ENCODE assay signal across 19 cellular contexts in genomic region chr14:100549834-100550625, GRCh38. TPM values are rescaled to one million over a fixed set of nuclear protein-coding genes. Genes with fewer than 3 reads are reported as not detected.
DNase-seq lines count a peak whose midpoint lies in the region; ATAC-seq, FAIRE-seq and TF ChIP-seq lines count a peak whose summit lies in the region.
"Had no signal": no experiment of that assay in that cellular context is flagged by ENCODE, and none has a peak within 500 bp of the region (broad histone marks: within the 10 kb centered on the region; RNA-seq: fewer than 3 reads in every experiment).

No MANE protein-coding gene starts in this region.

- no peaks in the 10 kb centered on the region; the same call in 1 of the 2 replicates for H4K20me1 ChIP-seq in K562 (replicated peaks; ENCODE audit: control insufficient read depth, insufficient read depth, low read length)

- no peak overlapping the region for H3K27ac ChIP-seq in K562 (ENCODE audit: extremely low read depth, low read depth, low read length)
- no peak overlapping the region for H3K27ac ChIP-seq in neuronal stem cell (replicated peaks; ENCODE audit: low read length)
- H3K27ac ChIP-seq: 22Rv1, A549 had no signal

- TF ChIP-seq EP300 in K562 (IDR thresholded peaks at IDR 0.05; ENCODE audit: low read length) = no peak

- WGBS in K562 (ENCODE audit: insufficient coverage, low coverage, missing lambda C conversion rate) = 15% methylated on average over 14 of the region's 29 CpGs
- WGBS in neuronal stem cell (ENCODE audit: extremely low coverage in 2 of 2, insufficient read length in 2 of 2, insufficient replicate concordance in 1 of 2), 2 donors = no CpG with 5 or more reads among the region's 29 CpGs

- no peaks in the 10 kb centered on the region for H3K9me1 ChIP-seq in K562 (ENCODE audit: control insufficient read depth, insufficient read depth, low read length)

- H3K23ac ChIP-seq in neuronal stem cell (ENCODE audit: low read depth, low read length, poor library complexity) = peak overlapping the region; percentile 56

- no peaks in the 10 kb centered on the region for H3K79me1 ChIP-seq in neuronal stem cell (ENCODE audit: low read depth, low read length)

- TF ChIP-seq CTCF in K562 (IDR thresholded peaks at IDR 0.05 in 2 of 3, conservative IDR thresholded peaks at IDR 0.05 in 1 of 3; ENCODE audit: insufficient read depth in 2 of 3, low read depth in 1 of 3, low read length in 3 of 3) = no peak

- H2AK5ac ChIP-seq in neuronal stem cell (ENCODE audit: low read depth, low read length) = peak overlapping the region; percentile 38

- H3K27me3 Mint-ChIP-seq in activated CD4-positive, alpha-beta T cell treated with anti-CD3 and anti-CD28 coated beads, Interleukin-2, amount 10 ng/mL, durations not matched to agents 24 days and 14 days = no peaks in the 10 kb centered on the region

- H3K4me3 ChIP-seq in K562 (no peak overlapping the region), neuronal stem cell (ENCODE audit: low read length in 2 of 2) (no peak overlapping the region)
- H3K4me3 ChIP-seq: A549, GM12878, HAP-1 had no signal

- H3K27me3 ChIP-seq in K562 (ENCODE audit: control insufficient read depth in 2 of 2, insufficient read depth in 2 of 2, low read length in 2 of 2) (no peaks in the 10 kb centered on the region), neuronal stem cell (ENCODE audit: control insufficient read depth in 3 of 3, insufficient read depth in 3 of 3, low read depth in 1 of 3, low read length in 3 of 3) (peaks cover 0 to 49% (median 9%) of the 10 kb centered on the region in 3 experiments)

- no peaks in the 10 kb centered on the region for H3K36me3 Mint-ChIP-seq in activated CD4-positive, alpha-beta T cell treated with anti-CD3 and anti-CD28 coated beads, Interleukin-2, amount 10 ng/mL, durations not matched to agents 24 days and 14 days (ENCODE audit: low read depth)
- H3K36me3 Mint-ChIP-seq: CD8-positive, alpha-beta T cell had no signal

- H3K4me1 Mint-ChIP-seq in activated CD4-positive, alpha-beta T cell treated with anti-CD3 and anti-CD28 coated beads, Interleukin-2, amount 10 ng/mL, durations not matched to agents 24 days and 14 days = peaks cover 10% of the 10 kb centered on the region

- POLR2A ChIA-PET in K562 (lab: Yijun Ruan, JAX) = interaction anchor here (0.7 to 0.8 kb wide), 2 partner anchors 24 to 48 kb away, joined by 3 read pairs; no protein-coding TSS in a partner anchor

- H3K14ac ChIP-seq in neuronal stem cell (ENCODE audit: low read length) = peak overlapping the region; percentile 17

- peaks cover 17 to 54% of the 10 kb centered on the region in 2 experiments for H3K4me1 ChIP-seq in K562 (replicated peaks in 1 of 2; ENCODE audit: control insufficient read depth in 2 of 2, insufficient read depth in 2 of 2, low read length in 2 of 2)
- peaks cover 2 to 10% of the 10 kb centered on the region in 2 donors for H3K4me1 ChIP-seq in neuronal stem cell (ENCODE audit: control insufficient read depth in 2 of 2, insufficient read depth in 1 of 2, low read depth in 1 of 2, low read length in 2 of 2)
- H3K4me1 ChIP-seq: HAP-1 had no signal

- no peak overlapping the region for H2BK5ac ChIP-seq in neuronal stem cell (ENCODE audit: low read length)

- BruUV-seq in K562 (replicated peaks; lab: Mats Ljungman, UMichigan) = no TSS peak

- no peak for FAIRE-seq in K562 (lab: Jason Lieb, UNC)
- FAIRE-seq: A549, GM12878, GM19239, HTR-8/SVneo had no signal

- no peak overlapping the region for H3K4ac ChIP-seq in neuronal stem cell (ENCODE audit: low read length)

- in situ Hi-C loops in K562 (cut with MboI) = no loop called here

- H3K36me3 ChIP-seq in K562 (ENCODE audit: control insufficient read depth, insufficient read depth, low read length) (no peaks in the 10 kb centered on the region), neuronal stem cell (replicated peaks in 1 of 2; ENCODE audit: control insufficient read depth in 2 of 2, insufficient read depth in 2 of 2, low read length in 2 of 2) (no peaks in the 10 kb centered on the region)
- H3K36me3 ChIP-seq: HAP-1 had no signal

- TF ChIP-seq POLR2A in K562 (conservative IDR thresholded peaks at IDR 0.05) = no peak

- H2AFZ ChIP-seq in K562 (ENCODE audit: low read depth, low read length) (no peak overlapping the region), neuronal stem cell (ENCODE audit: low read length) (no peak overlapping the region)

- no peak overlapping the region for H2BK12ac ChIP-seq in neuronal stem cell (ENCODE audit: low read length)

- DNase-seq in activated CD4-positive, alpha-beta T cell treated with anti-CD3 and anti-CD28 coated beads, Interleukin-2, amount 10 ng/mL, durations not matched to agents 24 days and 14 days = peak; percentile 56
- DNase-seq in activated CD4-positive, alpha-beta T cell treated with anti-CD3 and anti-CD28 coated beads, Interleukin-2, amount 50 U/mL, for 48 hours = no peak
- no peak for DNase-seq in K562 (ENCODE audit: extremely low read depth in 1 of 4, low spot score in 3 of 4)
- no peak for DNase-seq in neuronal stem cell (ENCODE audit: low spot score)
- DNase-seq in NCI-H226 = no peak
- no peak for DNase-seq in NK-92 treated with Interleukin-12 subunit alpha and Interleukin-12 subunit beta, amount 100 ng/mL, for 24 hours (lab: John Stamatoyannopoulos, UW)
- DNase-seq: AML-193; Calu3; CD8-positive, alpha-beta T cell; DMS79 treated with DMSO at 0.1 percent for 48 hours; GF-D8; IMR-90 had no signal

- H3K9ac ChIP-seq in K562 (ENCODE audit: insufficient read depth in 1 of 2, low read depth in 2 of 2, low read length in 2 of 2) (no peak overlapping the region), neuronal stem cell (ENCODE audit: low read depth, low read length, poor library complexity) (peak overlapping the region; percentile 30)

- H2BK120ac ChIP-seq in neuronal stem cell (ENCODE audit: low read depth, low read length) = no peak overlapping the region

- no peaks in the 10 kb centered on the region for H3K9me3 Mint-ChIP-seq in activated CD4-positive, alpha-beta T cell treated with anti-CD3 and anti-CD28 coated beads, Interleukin-2, amount 10 ng/mL, durations not matched to agents 24 days and 14 days
- H3K9me3 Mint-ChIP-seq: CD8-positive, alpha-beta T cell had no signal

- no peak overlapping the region for H3K4me3 Mint-ChIP-seq in activated CD4-positive, alpha-beta T cell treated with anti-CD3 and anti-CD28 coated beads, Interleukin-2, amount 10 ng/mL, durations not matched to agents 24 days and 14 days
- H3K4me3 Mint-ChIP-seq: CD8-positive, alpha-beta T cell had no signal

- H3K4me2 ChIP-seq in K562 (ENCODE audit: insufficient read depth, low read length) (no peak overlapping the region), neuronal stem cell (ENCODE audit: insufficient read depth, low read length, poor library complexity, severe bottlenecking) (no peak overlapping the region)
- H3K4me2 ChIP-seq: A549 had no signal

- H4K8ac ChIP-seq in neuronal stem cell (ENCODE audit: low read depth, low read length) = no peak overlapping the region

- peak overlapping the region; percentile 62 for H2BK15ac ChIP-seq in neuronal stem cell (ENCODE audit: low read length)

- no peaks in the 10 kb centered on the region for H3K9me3 ChIP-seq in K562 (replicated peaks; ENCODE audit: control insufficient read depth, insufficient read depth, low read depth, low read length)
- H3K9me3 ChIP-seq in neuronal stem cell (replicated peaks in 1 of 2; ENCODE audit: control insufficient read depth in 2 of 2, insufficient read depth in 1 of 2, low read depth in 1 of 2, low read length in 2 of 2) = no peaks in the 10 kb centered on the region
- H3K9me3 ChIP-seq: A549, HAP-1 had no signal

- no peak for TF ChIP-seq RAD21 in K562 (CRISPR knock-in tag; conservative IDR thresholded peaks at IDR 0.05 in 1 of 2, IDR thresholded peaks at IDR 0.05 in 1 of 2)

- ATAC-seq in K562 = no peak
- no peak for ATAC-seq in HG02642 (IDR thresholded peaks at IDR 0.05; ENCODE audit: poor library complexity, unreplicated experiment)
- ATAC-seq: A549; CD8-positive, alpha-beta T cell; GM12878 had no signal

- CTCF ChIA-PET in K562 (lab: Yijun Ruan, JAX; ENCODE audit: low intra/inter-chr PET ratio) = no interaction called here

- peak overlapping the region; percentile 35 for H3K18ac ChIP-seq in neuronal stem cell (ENCODE audit: low read length)

- intact Hi-C loops in activated CD4-positive, alpha-beta T cell treated with anti-CD3 and anti-CD28 coated beads, Interleukin-2, amount 10 ng/mL, durations not matched to agents 24 days and 14 days (cut with micrococcal nuclease) = no loop called here
- intact Hi-C loops in K562 (cut with micrococcal nuclease) = loop anchor here (5.0 kb wide), 1 partner anchor 97 kb away; no protein-coding TSS in a partner anchor

- H3K27ac Mint-ChIP-seq in activated CD4-positive, alpha-beta T cell treated with anti-CD3 and anti-CD28 coated beads, Interleukin-2, amount 10 ng/mL, durations not matched to agents 24 days and 14 days = no peak overlapping the region
- H3K27ac Mint-ChIP-seq: CD8-positive, alpha-beta T cell had no signal

- H3K79me2 ChIP-seq in K562 (ENCODE audit: control insufficient read depth, insufficient read depth, low read length) = no peaks in the 10 kb centered on the region

- no peak overlapping the region for H4K91ac ChIP-seq in neuronal stem cell (ENCODE audit: low read depth, low read length, poor library complexity)

TF ChIP-seq in K562, 482 proteins besides CTCF, POLR2A, EP300 and RAD21:
- TF ChIP-seq EP400 (IDR thresholded peaks at IDR 0.05) = no peak
- peak; percentile 57; the same call in 1 of the 2 replicates for TF ChIP-seq BHLHE40 (IDR thresholded peaks at IDR 0.05; ENCODE audit: low read length)

RNA-seq across cellular contexts. Expression of gene BEGAIN, which starts 37.2 kb away (rescaled TPM):
- total RNA-seq in activated CD4-positive, alpha-beta T cell treated with anti-CD3 and anti-CD28 coated beads, Interleukin-2, amount 10 ng/mL, durations not matched to agents 24 days and 14 days = 3.0 and 4.8 TPM in 2 replicates
- 1.2 and 3.3 TPM in 2 replicates for total RNA-seq in K562 (2011; cell fraction: chromatin; rRNA removed; ENCODE audit: low replicate concordance)
- total RNA-seq in K562 (2011; cell fraction: nucleolus; rRNA removed) = 0.53 and 2.2 TPM in 2 replicates
- total RNA-seq in K562 (2011; cell fraction: nucleoplasm; rRNA removed) = 0.31 and 0.95 TPM in 2 replicates
- 0.20 and 0.68 TPM in 2 replicates for total RNA-seq in K562 (2014; rRNA removed)
- 0.10 TPM in 1 of 2 replicates, not detected in the other for total RNA-seq in K562 (2014; rRNA removed; fragmentation: Illumina TruSeq; extraction: Trizol)
- 0.11 and 0.40 TPM in 2 replicates for total RNA-seq in K562 (2015; rRNA removed; fragmentation: Illumina TruSeq; extraction: Trizol)
- 0.55 and 1.1 TPM in 2 replicates for total RNA-seq in K562 (2021)
- 0.54 and 1.4 TPM in 2 replicates for polyA plus RNA-seq in K562 (2011; rRNA removed)
- 1.5 TPM in 2 replicates for polyA plus RNA-seq in K562 (2011; cell fraction: cytosol; rRNA removed)
- 5.2 and 5.3 TPM in 2 replicates for polyA plus RNA-seq in K562 (2011; cell fraction: nucleus; rRNA removed)
- 0.25 and 0.51 TPM in 2 replicates for polyA plus RNA-seq in K562 (2012)
- polyA plus RNA-seq in K562 (2014; fragmentation: Illumina TruSeq; extraction: Trizol) = 0.07 and 0.50 TPM in 2 replicates
- not detected for polyA plus RNA-seq in K562 (2014; fragmentation: Nextera tagmentation; extraction: Ambion mirVana)
- polyA plus RNA-seq in K562 (2014; rRNA removed) = 0.62 and 1.7 TPM in 2 replicates
- polyA minus RNA-seq in K562 (2011; rRNA and poly(A)+ RNA removed) = 0.45 and 1.1 TPM in 2 replicates
- 0.86 and 2.7 TPM in 2 replicates for polyA minus RNA-seq in K562 (2011; cell fraction: cytosol; rRNA and poly(A)+ RNA removed)
- polyA minus RNA-seq in K562 (2011; cell fraction: nucleus; rRNA and poly(A)+ RNA removed) = 0.81 and 1.3 TPM in 2 replicates
- 20.9 TPM for polyA plus RNA-seq in neuronal stem cell (2013, experiment 1 of 2)
- 20.1 TPM for polyA plus RNA-seq in neuronal stem cell (2013, experiment 2 of 2)
